2 cellular contexts compared by ENCODE assay signal in genomic region chr19:10562609-10563008, GRCh38.
TF ChIP-seq lines count a peak whose summit lies in the region.

No MANE protein-coding gene starts in this region.

TF ChIP-seq in HCT116, 20 proteins besides CTCF, POLR2A, EP300 and RAD21:
- TF ChIP-seq EGR1 (IDR thresholded peaks at IDR 0.05; ENCODE audit: low read depth) (no peak), ELF1 (IDR thresholded peaks at IDR 0.05; ENCODE audit: borderline replicate concordance, low read depth) (no peak), TCF7L2 (IDR thresholded peaks at IDR 0.05; ENCODE audit: borderline replicate concordance, extremely low read depth, insufficient read depth, insufficient read length) (no peak), CEBPB (IDR thresholded peaks at IDR 0.05; ENCODE audit: low read depth) (no peak), YY1 (IDR thresholded peaks at IDR 0.05; ENCODE audit: extremely low read depth, insufficient replicate concordance, low read depth, low read length) (no peak), CBX3 (IDR thresholded peaks at IDR 0.05; ENCODE audit: low read depth) (no peak), FOSL1 (IDR thresholded peaks at IDR 0.05; ENCODE audit: low read depth) (no peak), ZNF274 (IDR thresholded peaks at IDR 0.05; ENCODE audit: low read depth, low read length) (no peak), ZFX (IDR thresholded peaks at IDR 0.05) (no peak), EZH2 (IDR thresholded peaks at IDR 0.05) (no peak), REST (IDR thresholded peaks at IDR 0.05; ENCODE audit: low read depth) (no peak), SP1 (IDR thresholded peaks at IDR 0.05; ENCODE audit: low read depth) (no peak), SRF (IDR thresholded peaks at IDR 0.05; ENCODE audit: low read depth) (no peak), EZH2phosphoT487 (IDR thresholded peaks at IDR 0.05; ENCODE audit: borderline replicate concordance) (no peak)
- TF ChIP-seq, protein P1, sequence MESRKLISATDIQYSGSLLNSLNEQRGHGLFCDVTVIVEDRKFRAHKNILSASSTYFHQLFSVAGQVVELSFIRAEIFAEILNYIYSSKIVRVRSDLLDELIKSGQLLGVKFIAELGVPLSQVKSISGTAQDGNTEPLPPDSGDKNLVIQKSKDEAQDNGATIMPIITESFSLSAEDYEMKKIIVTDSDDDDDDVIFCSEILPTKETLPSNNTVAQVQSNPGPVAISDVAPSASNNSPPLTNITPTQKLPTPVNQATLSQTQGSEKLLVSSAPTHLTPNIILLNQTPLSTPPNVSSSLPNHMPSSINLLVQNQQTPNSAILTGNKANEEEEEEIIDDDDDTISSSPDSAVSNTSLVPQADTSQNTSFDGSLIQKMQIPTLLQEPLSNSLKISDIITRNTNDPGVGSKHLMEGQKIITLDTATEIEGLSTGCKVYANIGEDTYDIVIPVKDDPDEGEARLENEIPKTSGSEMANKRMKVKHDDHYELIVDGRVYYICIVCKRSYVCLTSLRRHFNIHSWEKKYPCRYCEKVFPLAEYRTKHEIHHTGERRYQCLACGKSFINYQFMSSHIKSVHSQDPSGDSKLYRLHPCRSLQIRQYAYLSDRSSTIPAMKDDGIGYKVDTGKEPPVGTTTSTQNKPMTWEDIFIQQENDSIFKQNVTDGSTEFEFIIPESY (IDR thresholded peaks at IDR 0.05; ENCODE audit: extremely low read depth, insufficient replicate concordance, low read length), result no peak

TF ChIP-seq in K562, 482 proteins besides CTCF, POLR2A, EP300 and RAD21:
- no peak for TF ChIP-seq CXXC5 (CRISPR knock-in tag; IDR thresholded peaks at IDR 0.05)
- no peak for TF ChIP-seq HNRNPK (IDR thresholded peaks at IDR 0.05; ENCODE audit: low read depth, low read length, poor library complexity, severe bottlenecking)
- TF ChIP-seq ETS2 (tag; IDR thresholded peaks at IDR 0.05; ENCODE audit: borderline replicate concordance, poor library complexity, severe bottlenecking), result no peak
- TF ChIP-seq, protein P2, sequence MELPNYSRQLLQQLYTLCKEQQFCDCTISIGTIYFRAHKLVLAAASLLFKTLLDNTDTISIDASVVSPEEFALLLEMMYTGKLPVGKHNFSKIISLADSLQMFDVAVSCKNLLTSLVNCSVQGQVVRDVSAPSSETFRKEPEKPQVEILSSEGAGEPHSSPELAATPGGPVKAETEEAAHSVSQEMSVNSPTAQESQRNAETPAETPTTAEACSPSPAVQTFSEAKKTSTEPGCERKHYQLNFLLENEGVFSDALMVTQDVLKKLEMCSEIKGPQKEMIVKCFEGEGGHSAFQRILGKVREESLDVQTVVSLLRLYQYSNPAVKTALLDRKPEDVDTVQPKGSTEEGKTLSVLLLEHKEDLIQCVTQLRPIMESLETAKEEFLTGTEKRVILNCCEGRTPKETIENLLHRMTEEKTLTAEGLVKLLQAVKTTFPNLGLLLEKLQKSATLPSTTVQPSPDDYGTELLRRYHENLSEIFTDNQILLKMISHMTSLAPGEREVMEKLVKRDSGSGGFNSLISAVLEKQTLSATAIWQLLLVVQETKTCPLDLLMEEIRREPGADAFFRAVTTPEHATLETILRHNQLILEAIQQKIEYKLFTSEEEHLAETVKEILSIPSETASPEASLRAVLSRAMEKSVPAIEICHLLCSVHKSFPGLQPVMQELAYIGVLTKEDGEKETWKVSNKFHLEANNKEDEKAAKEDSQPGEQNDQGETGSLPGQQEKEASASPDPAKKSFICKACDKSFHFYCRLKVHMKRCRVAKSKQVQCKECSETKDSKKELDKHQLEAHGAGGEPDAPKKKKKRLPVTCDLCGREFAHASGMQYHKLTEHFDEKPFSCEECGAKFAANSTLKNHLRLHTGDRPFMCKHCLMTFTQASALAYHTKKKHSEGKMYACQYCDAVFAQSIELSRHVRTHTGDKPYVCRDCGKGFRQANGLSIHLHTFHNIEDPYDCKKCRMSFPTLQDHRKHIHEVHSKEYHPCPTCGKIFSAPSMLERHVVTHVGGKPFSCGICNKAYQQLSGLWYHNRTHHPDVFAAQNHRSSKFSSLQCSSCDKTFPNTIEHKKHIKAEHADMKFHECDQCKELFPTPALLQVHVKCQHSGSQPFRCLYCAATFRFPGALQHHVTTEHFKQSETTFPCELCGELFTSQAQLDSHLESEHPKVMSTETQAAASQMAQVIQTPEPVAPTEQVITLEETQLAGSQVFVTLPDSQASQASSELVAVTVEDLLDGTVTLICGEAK (IDR thresholded peaks at IDR 0.05), result no peak
- TF ChIP-seq, protein P2 (CRISPR knock-in tag; IDR thresholded peaks at IDR 0.05), result no peak
- no peak for TF ChIP-seq HNRNPH1 (optimal IDR thresholded peaks at IDR 0.05; ENCODE audit: low read depth, low read length)
- TF ChIP-seq RBM17 (IDR thresholded peaks at IDR 0.05; ENCODE audit: borderline replicate concordance, low read depth, low read length), result no peak
- TF ChIP-seq HDAC8 (tag; IDR thresholded peaks at IDR 0.05), result no peak
- TF ChIP-seq MXI1 (IDR thresholded peaks at IDR 0.05; ENCODE audit: low read depth, low read length), result no peak
- TF ChIP-seq RNF219 (CRISPR knock-in tag; IDR thresholded peaks at IDR 0.05), result no peak
- TF ChIP-seq ZNF133 (CRISPR knock-in tag; IDR thresholded peaks at IDR 0.05), result no peak
- TF ChIP-seq ZNF253 (CRISPR knock-in tag; conservative IDR thresholded peaks at IDR 0.05), result no peak
- TF ChIP-seq KLF6 (CRISPR knock-in tag; IDR thresholded peaks at IDR 0.05; ENCODE audit: borderline replicate concordance), result no peak
